In genomic region chr16:8848939-8849391, GRCh38 we compare ENCODE assay signal across 11 cellular contexts. TPM values are rescaled to one million over a fixed set of nuclear protein-coding genes. Genes with fewer than 3 reads are reported as not detected.
DNase-seq lines count a peak whose midpoint lies in the region; FAIRE-seq and TF ChIP-seq lines count a peak whose summit lies in the region.
"Had no signal": no experiment of that assay in that cellular context is flagged by ENCODE, and none has a peak within 500 bp of the region (broad histone marks: within the 10 kb centered on the region; RNA-seq: fewer than 3 reads in every experiment).

No MANE protein-coding gene starts in this region.

- no peak overlapping the region for H3K23ac ChIP-seq in H1 (ENCODE audit: insufficient read length)

- TF ChIP-seq CTCF in H1 (IDR thresholded peaks at IDR 0.05; ENCODE audit: control extremely low read depth in 1 of 3, insufficient read depth in 1 of 3, low read depth in 1 of 3, low read length in 3 of 3), result no peak

- H3K9ac ChIP-seq in H1 (replicated peaks in 1 of 4; ENCODE audit: extremely low read depth in 1 of 4, low read depth in 3 of 4, low read length in 3 of 4), result peak overlapping the region in 1 of 4 experiments; percentile 15; a peak in 1 of 7 replicates

- no peak overlapping the region for H2BK12ac ChIP-seq in H1 (ENCODE audit: low read depth, low read length)

- H3K23me2 ChIP-seq in H1 (ENCODE audit: low read depth, low read length), result no peaks in the 10 kb centered on the region

- H3K79me2 ChIP-seq in H1 (ENCODE audit: control insufficient read depth in 1 of 2, insufficient read depth in 2 of 2, low read length in 2 of 2), result peaks cover 0 to 11% of the 10 kb centered on the region in 2 experiments; a peak in 2 of 4 replicates

- CTCF ChIA-PET in H1 (lab: Charles Lee; ENCODE audit: partially characterized antibody), result interaction anchor here (0.5 to 8.8 kb wide), 4 partner anchors 12 to 161 kb away, joined by 4 to 90 read pairs (median 6); partner anchors contain the start of gene CARHSP1

- no peak overlapping the region for H3K4me2 ChIP-seq in H1 (ENCODE audit: insufficient read depth in 1 of 2, low read depth in 2 of 2, low read length in 2 of 2)

- H3K27ac ChIP-seq in H1 (ENCODE audit: low read depth, low read length), result no peak overlapping the region; the same call in 1 of the 2 replicates

- peaks cover 7% of the 10 kb centered on the region for H3K79me1 ChIP-seq in H1 (ENCODE audit: low read depth, low read length)

- H4K20me1 ChIP-seq in H1 (replicated peaks in 1 of 2; ENCODE audit: control insufficient read depth in 1 of 2, insufficient read depth in 2 of 2, low read length in 2 of 2), result peaks cover 16 to 22% of the 10 kb centered on the region in 2 experiments

- no peak overlapping the region for H3K18ac ChIP-seq in H1 (ENCODE audit: extremely low read depth, low read length)

- POLR2A ChIA-PET in H1 (lab: Charles Lee; ENCODE audit: partially characterized antibody), result interaction anchor here (1.6 to 24.4 kb wide), 5 partner anchors 10 to 28 kb away, joined by 4 to 456 read pairs (median 8); partner anchors contain the start of genes CARHSP1 and LITAFD

- no peak overlapping the region for H4K5ac ChIP-seq in H1 (ENCODE audit: insufficient read length, low read depth, low read length)

- H2AFZ ChIP-seq in H1 (ENCODE audit: low read length), result no peak overlapping the region

- no peak overlapping the region for H3K4me3 ChIP-seq in H1 (ENCODE audit: extremely low read depth in 1 of 4, insufficient read depth in 2 of 4, low read depth in 3 of 4, low read length in 4 of 4)
- H3K4me3 ChIP-seq: dorsolateral prefrontal cortex had no signal

- H4K8ac ChIP-seq in H1 (ENCODE audit: extremely low read depth, insufficient read depth, low read length), result peak overlapping the region; percentile 38

- DNase-seq in ELR (ENCODE audit: low read depth) (peak; percentile 90), M059J (ENCODE audit: low read depth) (peak; percentile 88), H1 (ENCODE audit: low read depth in 1 of 2, low spot score in 2 of 2) (no peak), renal cortical epithelial cell (ENCODE audit: low read depth) (peak; percentile 43), OCI-M2 (lab: John Stamatoyannopoulos, UW; ENCODE audit: unreplicated experiment) (no peak), occipital lobe (lab: John Stamatoyannopoulos, UW) (no peak), retina (no peak)
- DNase-seq: activated CD4-positive, alpha-beta T cell treated with anti-CD3 and anti-CD28 coated beads, Interleukin-2, amount 50 U/mL, for 1 hour had no signal

- no peak for TF ChIP-seq EP300 in H1 (IDR thresholded peaks at IDR 0.05; ENCODE audit: borderline replicate concordance in 1 of 2, low read depth in 2 of 2, low read length in 2 of 2)

- peaks cover 3 to 61% (median 20%) of the 10 kb centered on the region in 4 experiments; a peak in 7 of 8 replicates for H3K36me3 ChIP-seq in H1 (ENCODE audit: control insufficient read depth in 2 of 4, insufficient read depth in 4 of 4, low read length in 3 of 4)

- H3K9me3 ChIP-seq in H1 (ENCODE audit: insufficient read depth in 2 of 2, low read depth in 1 of 2, low read length in 1 of 2), result no peaks in the 10 kb centered on the region

- TF ChIP-seq POLR2A in H1 (IDR thresholded peaks at IDR 0.05; ENCODE audit: control extremely low read depth in 1 of 2, low read depth in 2 of 2, low read length in 2 of 2), result 0 out of 3 replicates have a peak, but pooled peaks of 1 of the 2 experiments have one; percentile 19

- peaks cover 0 to 19% (median 9%) of the 10 kb centered on the region in 4 experiments; a peak in 6 of 7 replicates for H3K4me1 ChIP-seq in H1 (replicated peaks in 1 of 4; ENCODE audit: control insufficient read depth in 3 of 4, insufficient read depth in 4 of 4, low read length in 3 of 4)

- H3K56ac ChIP-seq in H1 (replicated peaks; ENCODE audit: insufficient read length, low read depth, low read length), result no peak overlapping the region

- no peak overlapping the region for H3K14ac ChIP-seq in H1 (ENCODE audit: insufficient read length)

- no peak overlapping the region for H2BK5ac ChIP-seq in H1 (ENCODE audit: low read depth, low read length)

- peak overlapping the region; percentile 25 for H3K4ac ChIP-seq in H1 (replicated peaks; ENCODE audit: insufficient read length, low read depth, low read length)

- no peak for TF ChIP-seq RAD21 in H1 (IDR thresholded peaks at IDR 0.05 in 1 of 2, conservative IDR thresholded peaks at IDR 0.05 in 1 of 2; ENCODE audit: low read depth in 2 of 2, low read length in 2 of 2)

- FAIRE-seq in H1 (lab: Jason Lieb, UNC), result no peak

- H2BK20ac ChIP-seq in H1 (ENCODE audit: low read length), result no peak overlapping the region

- H2BK15ac ChIP-seq in H1 (ENCODE audit: low read length), result no peak overlapping the region

- WGBS in H1 (ENCODE audit: extremely low coverage in 1 of 2, insufficient coverage in 1 of 2, insufficient read length in 1 of 2, insufficient replicate concordance in 2 of 2, low coverage in 1 of 2, low lambda C conversion rate in 2 of 2, missing lambda C conversion rate in 1 of 2), 2 experiments, result 89% methylated on average over 8 of the region's 8 CpGs; no CpG with 5 or more reads in 1 of the 2 experiments

- no peak overlapping the region for H4K91ac ChIP-seq in H1 (replicated peaks; ENCODE audit: insufficient read length, low read length)

- no peak overlapping the region for H2AK5ac ChIP-seq in H1 (ENCODE audit: low read depth, low read length)

- no peaks in the 10 kb centered on the region for H3K27me3 ChIP-seq in H1 (replicated peaks in 1 of 4; ENCODE audit: control insufficient read depth in 3 of 4, extremely low read depth in 1 of 4, insufficient read depth in 3 of 4, low read length in 3 of 4)
- H3K27me3 ChIP-seq: dorsolateral prefrontal cortex had no signal

- no peak overlapping the region for H2BK120ac ChIP-seq in H1 (replicated peaks; ENCODE audit: low read depth, low read length)

TF ChIP-seq in H1, 55 proteins besides CTCF, POLR2A, EP300 and RAD21 (continues in another document):
- peak; percentile 46; the same call in 1 of the 2 replicates for TF ChIP-seq E2F6 (IDR thresholded peaks at IDR 0.05)
- TF ChIP-seq CHD2 (IDR thresholded peaks at IDR 0.05; ENCODE audit: low read length), result no peak

RNA-seq across cellular contexts. Expression of gene CARHSP1, which starts 19.8 kb away (rescaled TPM):
- 199 and 229 TPM in 2 replicates for total RNA-seq in M059J (2014; rRNA removed; shearing (Covaris generic))
- total RNA-seq in H1 (2021; fragmentation: NEBNext Ultra II Directional; extraction: Animal tissue kit (Norgen Biotek cat#: 25700)), result 300 and 326 TPM in 2 replicates
- 292 and 364 TPM in 2 replicates for polyA plus RNA-seq in H1 (2011; rRNA removed)
- 283 TPM for polyA plus RNA-seq in H1 (2011; cell fraction: cytosol; rRNA removed)
- polyA plus RNA-seq in H1 (2011; cell fraction: nucleus; rRNA removed), result 318 TPM
- polyA plus RNA-seq in H1 (2012, experiment 1 of 2), result 259 to 418 TPM (median 380 TPM) in 4 replicates
- 407 TPM for polyA plus RNA-seq in H1 (2012, experiment 2 of 2)
- polyA plus RNA-seq in H1 (2013, experiment 1 of 2), result 117 TPM
- 115 TPM for polyA plus RNA-seq in H1 (2013, experiment 2 of 2)
- polyA minus RNA-seq in H1 (2011; rRNA and poly(A)+ RNA removed), result 252 and 270 TPM in 2 replicates
- 191 TPM for polyA minus RNA-seq in H1 (2011; cell fraction: cytosol; rRNA and poly(A)+ RNA removed)
- polyA minus RNA-seq in H1 (2011; cell fraction: nucleus; rRNA and poly(A)+ RNA removed), result 137 TPM
- total RNA-seq in renal cortical epithelial cell, result 125 and 303 TPM in 2 replicates
- total RNA-seq in occipital lobe, result 189 TPM

RNA-seq across cellular contexts. Expression of gene LITAFD, which starts 33.2 kb away (rescaled TPM):
- not detected in 2 replicates for total RNA-seq in M059J (2014; rRNA removed; shearing (Covaris generic))
- not detected in 2 replicates for total RNA-seq in H1 (2021; fragmentation: NEBNext Ultra II Directional; extraction: Animal tissue kit (Norgen Biotek cat#: 25700))
- polyA plus RNA-seq in H1 (2011; rRNA removed), result not detected in 2 replicates
- polyA plus RNA-seq in H1 (2011; cell fraction: cytosol; rRNA removed), result not detected
- not detected for polyA plus RNA-seq in H1 (2011; cell fraction: nucleus; rRNA removed)
- not detected in 4 replicates for polyA plus RNA-seq in H1 (2012, experiment 1 of 2)
- polyA plus RNA-seq in H1 (2012, experiment 2 of 2), result not detected
- polyA plus RNA-seq in H1 (2013, experiment 1 of 2), result not detected
- polyA plus RNA-seq in H1 (2013, experiment 2 of 2), result not detected
- polyA minus RNA-seq in H1 (2011; rRNA and poly(A)+ RNA removed), result not detected in 2 replicates
- polyA minus RNA-seq in H1 (2011; cell fraction: cytosol; rRNA and poly(A)+ RNA removed), result not detected
- not detected for polyA minus RNA-seq in H1 (2011; cell fraction: nucleus; rRNA and poly(A)+ RNA removed)
- total RNA-seq in renal cortical epithelial cell (not detected in 2 replicates), occipital lobe (not detected)
- total RNA-seq: liver, ureter had no signal
- polyA plus RNA-seq: liver had no signal

RNA-seq across cellular contexts. Expression of gene PMM2, which starts 51.3 kb away (rescaled TPM):
- total RNA-seq in M059J (2014; rRNA removed; shearing (Covaris generic)), result 42.7 and 61.0 TPM in 2 replicates
- total RNA-seq in H1 (2021; fragmentation: NEBNext Ultra II Directional; extraction: Animal tissue kit (Norgen Biotek cat#: 25700)), result 47.0 and 49.4 TPM in 2 replicates
- polyA plus RNA-seq in H1 (2011; rRNA removed), result 26.2 and 40.0 TPM in 2 replicates
- 30.8 TPM for polyA plus RNA-seq in H1 (2011; cell fraction: cytosol; rRNA removed)
- 27.0 TPM for polyA plus RNA-seq in H1 (2011; cell fraction: nucleus; rRNA removed)
- 37.0 to 41.9 TPM (median 40.4 TPM) in 4 replicates for polyA plus RNA-seq in H1 (2012, experiment 1 of 2)
- polyA plus RNA-seq in H1 (2012, experiment 2 of 2), result 33.6 TPM
- polyA plus RNA-seq in H1 (2013, experiment 1 of 2), result 47.0 TPM
- 45.2 TPM for polyA plus RNA-seq in H1 (2013, experiment 2 of 2)
- 15.1 TPM in 2 replicates for polyA minus RNA-seq in H1 (2011; rRNA and poly(A)+ RNA removed)
- 23.6 TPM for polyA minus RNA-seq in H1 (2011; cell fraction: cytosol; rRNA and poly(A)+ RNA removed)
- 22.8 TPM for polyA minus RNA-seq in H1 (2011; cell fraction: nucleus; rRNA and poly(A)+ RNA removed)
- total RNA-seq in renal cortical epithelial cell, result 23.6 and 41.1 TPM in 2 replicates
- total RNA-seq in occipital lobe, result 6.9 TPM

RNA-seq across cellular contexts. Expression of gene TMEM186, which starts 51.5 kb away (rescaled TPM):
- 7.1 TPM in 2 replicates for total RNA-seq in M059J (2014; rRNA removed; shearing (Covaris generic))
- total RNA-seq in H1 (2021; fragmentation: NEBNext Ultra II Directional; extraction: Animal tissue kit (Norgen Biotek cat#: 25700)), result 13.1 and 14.3 TPM in 2 replicates
- 10.5 and 13.1 TPM in 2 replicates for polyA plus RNA-seq in H1 (2011; rRNA removed)
- polyA plus RNA-seq in H1 (2011; cell fraction: cytosol; rRNA removed), result 14.6 TPM
- 9.6 TPM for polyA plus RNA-seq in H1 (2011; cell fraction: nucleus; rRNA removed)
- 17.3 to 18.4 TPM (median 17.8 TPM) in 4 replicates for polyA plus RNA-seq in H1 (2012, experiment 1 of 2)
- 6.8 TPM for polyA plus RNA-seq in H1 (2012, experiment 2 of 2)
- polyA plus RNA-seq in H1 (2013, experiment 1 of 2), result 9.0 TPM
- polyA plus RNA-seq in H1 (2013, experiment 2 of 2), result 9.3 TPM
- polyA minus RNA-seq in H1 (2011; rRNA and poly(A)+ RNA removed), result 14.3 and 15.0 TPM in 2 replicates
- polyA minus RNA-seq in H1 (2011; cell fraction: cytosol; rRNA and poly(A)+ RNA removed), result 6.2 TPM
- 7.2 TPM for polyA minus RNA-seq in H1 (2011; cell fraction: nucleus; rRNA and poly(A)+ RNA removed)
- 4.2 and 9.5 TPM in 2 replicates for total RNA-seq in renal cortical epithelial cell
- 5.8 TPM for total RNA-seq in occipital lobe

Comparison
In these comparisons a context has a peak if more than half of its experiments do, and no peak if none do; other contexts are left out.
1. DNase-seq: peak in ELR (single experiment), M059J (single experiment) and renal cortical epithelial cell (single experiment); none in H1 (0 of 2), OCI-M2 (single experiment), occipital lobe (single experiment) and retina (single experiment).